In the genomic region with DNA sequence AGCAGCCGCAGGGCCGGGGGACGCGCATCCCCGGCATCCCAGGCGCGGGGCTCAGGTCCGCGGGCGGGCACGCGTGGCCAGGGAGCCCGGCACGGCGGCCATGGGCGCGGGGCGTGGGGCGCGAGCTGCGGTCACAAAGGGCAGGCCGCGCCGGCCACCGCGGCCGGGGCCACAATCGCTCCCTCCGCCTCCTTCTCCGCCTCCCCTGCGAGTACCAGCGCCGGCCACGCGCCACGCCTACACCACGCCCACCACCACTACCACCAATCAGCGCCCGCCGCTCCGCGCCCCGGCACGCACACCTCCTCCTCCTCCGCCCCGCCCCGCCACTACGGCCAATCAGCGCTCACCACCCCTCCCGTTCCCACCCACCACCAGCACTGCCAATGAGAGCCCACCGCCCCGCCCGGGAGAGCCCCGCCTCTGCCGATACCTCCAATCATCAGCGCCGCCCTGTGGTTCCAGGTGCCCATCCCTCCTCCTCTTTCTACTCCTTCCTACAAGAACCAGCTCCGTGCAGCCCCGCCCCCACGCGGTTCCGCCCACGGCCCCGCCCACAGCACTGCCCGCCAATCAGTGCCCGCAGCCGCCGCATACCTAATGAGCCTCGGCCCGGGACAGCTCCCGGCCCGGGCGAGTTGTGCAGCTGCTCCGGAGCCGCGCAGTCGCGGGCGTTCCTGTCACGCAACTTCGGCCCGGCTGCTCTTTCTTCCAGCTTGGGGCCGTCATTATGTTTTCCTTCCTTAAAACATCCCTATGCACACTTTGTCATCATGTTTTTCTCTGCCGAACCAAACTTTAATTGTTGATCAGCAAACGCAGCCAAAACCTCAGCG, we compare ENCODE assay signal across 8 cellular contexts.
DNase-seq lines count a peak whose midpoint lies in the region; ATAC-seq and TF ChIP-seq lines count a peak whose summit lies in the region.

A gene (minus strand): TSS at position 213 of the 836 bp plus-strand sequence. CDS start 232 bp downstream, outside the sequence.

- TF ChIP-seq CTCF in AG10803 (conservative IDR thresholded peaks at IDR 0.05; ENCODE audit: low read length) = no peak

- peak within 1 kb of the TSS; percentile 86 for H3K4me3 ChIP-seq in AG10803 (ENCODE audit: low read length)

- ATAC-seq in GM19025 (IDR thresholded peaks at IDR 0.05; ENCODE audit: low read depth, unreplicated experiment) (peak; percentile 83), HG03280 (IDR thresholded peaks at IDR 0.05; ENCODE audit: unreplicated experiment) (peak; percentile 90)
- ATAC-seq in activated CD4-positive, CD25-positive, alpha-beta regulatory T cell treated with anti-CD3 and anti-CD28 coated beads, Interleukin-2, amount 50 U/mL, for 24 hours = peak; percentile 91 to 94

- DNase-seq in AG10803 (ENCODE audit: low read depth) = peak; percentile 100
- peak; percentile 99 for DNase-seq in NCI-H345 (lab: John Stamatoyannopoulos, UW)
- DNase-seq in cerebellar cortex (ENCODE audit: low spot score) = peak; percentile 100
- peak; percentile 100 for DNase-seq in iris pigment epithelial cell (ENCODE audit: low read depth)
- DNase-seq in stimulated activated CD4-positive, alpha-beta T cell treated with anti-CD3 and anti-CD28 coated beads, Interleukin-12 subunit alpha, Interleukin-12 subunit beta, amount 100 ng/mL, for 24 hours (ENCODE audit: low read depth in 2 of 2) = peak; percentile 99 to 100

Comparison
In these comparisons a context has a peak if more than half of its experiments do, and no peak if none do; other contexts are left out.
1. Peak in every context shown above with its lines: DNase-seq, ATAC-seq and H3K4me3 ChIP-seq.